Comparison of ENCODE assay signal across 26 cellular contexts in the genomic region with DNA sequence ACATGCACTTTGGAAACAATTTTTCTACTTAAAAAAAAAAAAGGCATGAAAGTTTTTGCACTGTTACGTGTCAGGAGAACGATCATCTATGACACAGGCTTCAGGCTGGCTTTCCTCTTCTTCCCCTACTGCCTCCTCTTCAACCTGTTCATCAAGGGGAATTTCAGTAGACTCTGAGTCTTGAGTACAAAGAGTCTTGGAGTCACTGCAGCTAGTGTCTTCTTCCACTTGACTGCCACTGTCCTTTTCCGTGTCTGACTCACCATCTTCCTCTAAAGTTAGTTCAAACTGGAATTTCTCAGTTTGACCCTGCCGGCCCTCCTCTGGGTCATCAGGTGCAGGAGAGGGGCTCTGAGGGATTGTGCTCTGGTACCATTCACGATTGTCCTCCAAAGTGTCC.
"Had no signal": no experiment of that assay in that cellular context is flagged by ENCODE, and none has a peak within 500 bp of the region (broad histone marks: within the 10 kb centered on the region; RNA-seq: fewer than 3 reads in every experiment).

No MANE protein-coding gene starts in this region.

- ATAC-seq: esophagus mucosa; heart left ventricle; naive thymus-derived CD4-positive, alpha-beta T cell; right cardiac atrium had no signal

- FAIRE-seq: astrocyte, kidney had no signal

- H3K27ac Mint-ChIP-seq: activated naive CD8-positive, alpha-beta T cell treated with anti-CD3 and anti-CD28 coated beads, Interleukin-2, amount 10 ng/mL, durations not matched to agents 7 days and 5 days; activated T-helper 2 cell treated with anti-CD3 and anti-CD28 coated beads, Interferon-gamma antibody, Interleukin-2, Interleukin-4, amounts not matched to agents 10 μg/mL and 5 μg/mL and 100 μg/mL, durations not matched to agents 14 hours and 24 hours and 36 hours; immature natural killer cell; memory B cell; T-helper 1 cell treated with Interleukin-12 subunit alpha and Interleukin-12 subunit beta and Interleukin-4 antibody, amounts not matched to agents 30 μg/mL and 1 μg/mL, for 36 hours had no signal

- H3K27me3 Mint-ChIP-seq: activated naive CD8-positive, alpha-beta T cell treated with anti-CD3 and anti-CD28 coated beads, Interleukin-2, amount 10 ng/mL, durations not matched to agents 7 days and 5 days; naive thymus-derived CD4-positive, alpha-beta T cell had no signal

- DNase-seq: activated CD4-positive, alpha-beta T cell treated with anti-CD3 and anti-CD28 coated beads, Interleukin-2, amount 50 U/mL, for 1 hour; activated CD4-positive, CD25-positive, alpha-beta regulatory T cell treated with anti-CD3 and anti-CD28 coated beads, Interleukin-2, amount 50 U/mL, for 72 hours; activated naive CD8-positive, alpha-beta T cell treated with anti-CD3 and anti-CD28 coated beads, Interleukin-2, amount 10 ng/mL, durations not matched to agents 7 days and 5 days; activated T-cell treated with anti-CD3 and anti-CD28 coated beads for 4 hours; amniotic stem cell; brain microvascular endothelial cell; cortex of kidney; foreskin fibroblast; heart left ventricle; hypothalamus; immature natural killer cell; kidney; midbrain; naive thymus-derived CD4-positive, alpha-beta T cell; right cardiac atrium; SK-N-SH; stimulated activated CD4-positive, alpha-beta T cell treated with anti-CD3 and anti-CD28 coated beads, Interleukin-15, amount 100 ng/mL, for 24 hours; stimulated activated CD4-positive, alpha-beta T cell treated with anti-CD3 and anti-CD28 coated beads, Interleukin-2, amount 100 ng/mL, for 24 hours; stimulated activated naive CD4-positive, alpha-beta T cell; SW 1271; T1000 had no signal

- H3K9me3 Mint-ChIP-seq: activated naive CD8-positive, alpha-beta T cell treated with anti-CD3 and anti-CD28 coated beads, Interleukin-2, amount 10 ng/mL, durations not matched to agents 7 days and 5 days; activated T-helper 2 cell treated with anti-CD3 and anti-CD28 coated beads, Interferon-gamma antibody, Interleukin-2, Interleukin-4, amounts not matched to agents 10 μg/mL and 5 μg/mL and 100 μg/mL, durations not matched to agents 14 hours and 24 hours and 36 hours; immature natural killer cell; memory B cell; naive thymus-derived CD4-positive, alpha-beta T cell; T-helper 1 cell treated with Interleukin-12 subunit alpha and Interleukin-12 subunit beta and Interleukin-4 antibody, amounts not matched to agents 30 μg/mL and 1 μg/mL, for 36 hours had no signal

- H3K4me3 Mint-ChIP-seq: activated naive CD8-positive, alpha-beta T cell treated with anti-CD3 and anti-CD28 coated beads, Interleukin-2, amount 10 ng/mL, durations not matched to agents 7 days and 5 days; immature natural killer cell; memory B cell; naive thymus-derived CD4-positive, alpha-beta T cell; T-helper 1 cell treated with Interleukin-12 subunit alpha and Interleukin-12 subunit beta and Interleukin-4 antibody, amounts not matched to agents 30 μg/mL and 1 μg/mL, for 36 hours had no signal

- H3K4me1 Mint-ChIP-seq: immature natural killer cell, memory B cell had no signal
